In genomic region chrX:48761674-48762471, GRCh38 we compare ENCODE assay signal across 8 cellular contexts. TPM values are rescaled to one million over a fixed set of nuclear protein-coding genes. Genes with fewer than 3 reads are reported as not detected.
DNase-seq lines count a peak whose midpoint lies in the region; ATAC-seq and TF ChIP-seq lines count a peak whose summit lies in the region.

Gene GLOD5 (plus strand): TSS chrX:48761747. CDS start chrX:48761791, 44 bp downstream.

- no peaks in the 10 kb centered on the region for H3K9me3 Mint-ChIP-seq in activated naive CD8-positive, alpha-beta T cell treated with anti-CD3 and anti-CD28 coated beads for 36 hours
- H3K9me3 Mint-ChIP-seq in activated naive CD8-positive, alpha-beta T cell treated with anti-CD3 and anti-CD28 coated beads, Interleukin-2, amount 50 U/mL, for 24 hours: no peaks in the 10 kb centered on the region

- no peak for TF ChIP-seq POLR2A in stomach (IDR thresholded peaks at IDR 0.05)

- no peak within 1 kb of the TSS for H3K27ac Mint-ChIP-seq in activated naive CD8-positive, alpha-beta T cell treated with anti-CD3 and anti-CD28 coated beads for 36 hours
- no peak within 1 kb of the TSS for H3K27ac Mint-ChIP-seq in activated naive CD8-positive, alpha-beta T cell treated with anti-CD3 and anti-CD28 coated beads, Interleukin-2, amount 50 U/mL, for 24 hours

- no peaks in the 10 kb centered on the region for H3K4me1 ChIP-seq in stomach

- H3K27me3 ChIP-seq in stomach: no peaks in the 10 kb centered on the region

- no peaks in the 10 kb centered on the region for H3K36me3 Mint-ChIP-seq in activated naive CD8-positive, alpha-beta T cell treated with anti-CD3 and anti-CD28 coated beads for 36 hours
- H3K36me3 Mint-ChIP-seq in activated naive CD8-positive, alpha-beta T cell treated with anti-CD3 and anti-CD28 coated beads, Interleukin-2, amount 50 U/mL, for 24 hours (ENCODE audit: low read depth): no peaks in the 10 kb centered on the region

- intact Hi-C loops in stomach (cut with DNase I; ENCODE audit: low total_unique reads): no loop called here

- H3K4me3 ChIP-seq in stomach: no peak within 1 kb of the TSS

- no peaks in the 10 kb centered on the region for H3K36me3 ChIP-seq in stomach

- WGBS in stomach, 5 donors: 26 to 47% (median 39%) methylated on average over 10 to 12 of the region's 12 CpGs

- H3K4me1 Mint-ChIP-seq in activated naive CD8-positive, alpha-beta T cell treated with anti-CD3 and anti-CD28 coated beads for 36 hours: peaks cover 4% of the 10 kb centered on the region
- H3K4me1 Mint-ChIP-seq in activated naive CD8-positive, alpha-beta T cell treated with anti-CD3 and anti-CD28 coated beads, Interleukin-2, amount 50 U/mL, for 24 hours: peaks cover 2% of the 10 kb centered on the region

- no peak within 1 kb of the TSS for H3K27ac ChIP-seq in epithelial cell of prostate
- peak within 1 kb of the TSS in 4 of 5 donors; percentile 48 to 58 (median 54) for H3K27ac ChIP-seq in stomach

- no peak within 1 kb of the TSS for H3K4me3 Mint-ChIP-seq in activated naive CD8-positive, alpha-beta T cell treated with anti-CD3 and anti-CD28 coated beads for 36 hours
- no peak within 1 kb of the TSS for H3K4me3 Mint-ChIP-seq in activated naive CD8-positive, alpha-beta T cell treated with anti-CD3 and anti-CD28 coated beads, Interleukin-2, amount 50 U/mL, for 24 hours

- TF ChIP-seq EP300 in stomach (IDR thresholded peaks at IDR 0.05): no peak

- peak in 2 of 7 experiments; percentile 13 to 62 for TF ChIP-seq CTCF in stomach (IDR thresholded peaks at IDR 0.05)

- H3K9me3 ChIP-seq in stomach: no peaks in the 10 kb centered on the region

- H3K27me3 Mint-ChIP-seq in activated naive CD8-positive, alpha-beta T cell treated with anti-CD3 and anti-CD28 coated beads for 36 hours: no peaks in the 10 kb centered on the region
- H3K27me3 Mint-ChIP-seq in activated naive CD8-positive, alpha-beta T cell treated with anti-CD3 and anti-CD28 coated beads, Interleukin-2, amount 50 U/mL, for 24 hours: no peaks in the 10 kb centered on the region

- ATAC-seq in activated naive CD8-positive, alpha-beta T cell treated with anti-CD3 and anti-CD28 coated beads, Interleukin-2, amount 50 U/mL, for 24 hours: no peak
- ATAC-seq in HG03439 (IDR thresholded peaks at IDR 0.05; ENCODE audit: unreplicated experiment) (no peak), GM19455 (IDR thresholded peaks at IDR 0.05; ENCODE audit: unreplicated experiment) (no peak), GM21423 (IDR thresholded peaks at IDR 0.05; ENCODE audit: unreplicated experiment) (no peak)

- DNase-seq in activated naive CD8-positive, alpha-beta T cell treated with anti-CD3 and anti-CD28 coated beads for 36 hours: peak; percentile 4
- no peak for DNase-seq in activated naive CD8-positive, alpha-beta T cell treated with anti-CD3 and anti-CD28 coated beads, Interleukin-2, amount 50 U/mL, for 24 hours
- DNase-seq in NCI-H748 (lab: John Stamatoyannopoulos, UW; ENCODE audit: unreplicated experiment) (peak; percentile 77), epithelial cell of prostate (ENCODE audit: low read depth, low spot score) (peak; percentile 29), stomach (peak; percentile 74)

RNA-seq across cellular contexts. Expression of gene GLOD5, which starts in this region (rescaled TPM):
- not detected for total RNA-seq in activated naive CD8-positive, alpha-beta T cell treated with anti-CD3 and anti-CD28 coated beads for 36 hours
- total RNA-seq in stomach: not detected
- 1 to 10 TPM; 1.7 to 2.1 (median 1.7) TPM for polyA plus RNA-seq in stomach

Comparison
In these comparisons a context has a peak if more than half of its experiments do, and no peak if none do; other contexts are left out.
1. Peak in DNase-seq in activated naive CD8-positive, alpha-beta T cell treated with anti-CD3 and anti-CD28 coated beads for 36 hours; RNA of the gene not detected or under 1 TPM.